15 cellular contexts compared by ENCODE assay signal in genomic region chr3:127679534-127680145, GRCh38. TPM values are rescaled to one million over a fixed set of nuclear protein-coding genes. Genes with fewer than 3 reads are reported as not detected.
DNase-seq lines count a peak whose midpoint lies in the region; ATAC-seq and TF ChIP-seq lines count a peak whose summit lies in the region.
"Had no signal": no experiment of that assay in that cellular context is flagged by ENCODE, and none has a peak within 500 bp of the region (broad histone marks: within the 10 kb centered on the region; RNA-seq: fewer than 3 reads in every experiment).

No MANE protein-coding gene starts in this region.

- H2AFZ ChIP-seq in IMR-90 (replicated peaks; ENCODE audit: low read length, poor library complexity) (no peak overlapping the region), Karpas-422 (ENCODE audit: low read length) (no peak overlapping the region)

- H3K4me3 ChIP-seq in IMR-90 (ENCODE audit: insufficient read depth, low read depth, low read length), result no peak overlapping the region
- no peak overlapping the region for H3K4me3 ChIP-seq in endodermal cell (ENCODE audit: low read length)
- peak overlapping the region; percentile 79 to 93 for H3K4me3 ChIP-seq in neutrophil (ENCODE audit: low read depth in 1 of 2, low read length in 1 of 2)
- H3K4me3 ChIP-seq in Karpas-422 (ENCODE audit: low read length), result no peak overlapping the region
- H3K4me3 ChIP-seq: BLaER1 treated with 17β-estradiol and CSF1 and Interleukin-3, amounts not matched to agents 10 nM and 100 nM; esophagus squamous epithelium had no signal

- H3K79me1 ChIP-seq in IMR-90 (ENCODE audit: low read depth in 1 of 2, low read length in 2 of 2), result peaks cover 4 to 5% of the 10 kb centered on the region in 2 experiments

- H3K4ac ChIP-seq in IMR-90 (ENCODE audit: low read depth, low read length), result no peak overlapping the region

- no peak overlapping the region for H3K27ac Mint-ChIP-seq in endodermal cell

- no peak overlapping the region for H3K4me3 Mint-ChIP-seq in endodermal cell
- H3K4me3 Mint-ChIP-seq: central memory CD8-positive, alpha-beta T cell had no signal

- no peak overlapping the region for H4K91ac ChIP-seq in IMR-90 (ENCODE audit: insufficient read depth, low read depth, low read length)

- no peaks in the 10 kb centered on the region for H3K79me2 ChIP-seq in Karpas-422 (ENCODE audit: low read length)

- H2AK9ac ChIP-seq in IMR-90 (replicated peaks; ENCODE audit: low read depth, low read length, poor library complexity), result no peak overlapping the region

- in situ Hi-C loops in IMR-90 (cut with MboI; ENCODE audit: low sequenced_read_pairs), result no loop called here

- POLR2A ChIA-PET in IMR-90 (lab: Charles Lee; ENCODE audit: unreplicated experiment), result no interaction called here

- no peak overlapping the region for H3K56ac ChIP-seq in IMR-90 (ENCODE audit: extremely low read depth, insufficient read depth, low read length)

- no peaks in the 10 kb centered on the region for H3K4me1 ChIP-seq in IMR-90 (ENCODE audit: control insufficient read depth, insufficient read depth, low read length)
- H3K4me1 ChIP-seq in endodermal cell (ENCODE audit: control insufficient read depth, insufficient read depth, low read length), result no peaks in the 10 kb centered on the region
- peaks cover 100% of the 10 kb centered on the region in 2 experiments for H3K4me1 ChIP-seq in neutrophil (ENCODE audit: control insufficient read depth in 1 of 2, insufficient read depth in 1 of 2, low read depth in 1 of 2, low read length in 1 of 2)
- peaks cover 49% of the 10 kb centered on the region for H3K4me1 ChIP-seq in Karpas-422 (ENCODE audit: low read length)

- H3K9me1 ChIP-seq in IMR-90 (ENCODE audit: insufficient read depth, low read length), result 0 out of 2 replicates have a peak, but pooled peaks cover 2% of the 10 kb centered on the region

- H3K4me1 Mint-ChIP-seq in endodermal cell, result no peaks in the 10 kb centered on the region

- no peaks in the 10 kb centered on the region for H4K20me1 ChIP-seq in IMR-90 (ENCODE audit: insufficient read depth, low read length)
- H4K20me1 ChIP-seq in Karpas-422 (ENCODE audit: insufficient read depth, low read depth, low read length), result no peaks in the 10 kb centered on the region

- H3K36me3 Mint-ChIP-seq in endodermal cell (ENCODE audit: low read depth), result no peaks in the 10 kb centered on the region

- no peaks in the 10 kb centered on the region for H3K9me3 Mint-ChIP-seq in endodermal cell
- H3K9me3 Mint-ChIP-seq: central memory CD8-positive, alpha-beta T cell had no signal

- no peak for TF ChIP-seq RAD21 in IMR-90 (IDR thresholded peaks at IDR 0.05; ENCODE audit: low read length)

- no peaks in the 10 kb centered on the region for H3K9me3 ChIP-seq in IMR-90 (ENCODE audit: control insufficient read depth, insufficient read depth, low read length)
- H3K9me3 ChIP-seq in endodermal cell (ENCODE audit: control insufficient read depth, low read length), result no peaks in the 10 kb centered on the region
- H3K9me3 ChIP-seq in neutrophil, result no peaks in the 10 kb centered on the region
- no peaks in the 10 kb centered on the region for H3K9me3 ChIP-seq in Karpas-422 (ENCODE audit: low read length)
- H3K9me3 ChIP-seq: esophagus squamous epithelium had no signal

- H3K27me3 ChIP-seq in IMR-90 (ENCODE audit: control insufficient read depth, insufficient read depth, low read length) (no peaks in the 10 kb centered on the region), endodermal cell (ENCODE audit: control insufficient read depth, insufficient read depth, low read length, poor library complexity, severe bottlenecking) (no peaks in the 10 kb centered on the region), neutrophil (no peaks in the 10 kb centered on the region), Karpas-422 (ENCODE audit: low read length) (no peaks in the 10 kb centered on the region)
- H3K27me3 ChIP-seq: BLaER1 treated with 17β-estradiol and CSF1 and Interleukin-3, amounts not matched to agents 10 nM and 100 nM; esophagus squamous epithelium had no signal

- no TSS peak for BruUV-seq in IMR-90 (replicated peaks; lab: Mats Ljungman, UMichigan)

- intact Hi-C loops in IMR-90 (cut with micrococcal nuclease), result no loop called here

- H2BK15ac ChIP-seq in IMR-90 (ENCODE audit: low read depth, low read length), result no peak overlapping the region

- H3K9ac ChIP-seq in IMR-90 (ENCODE audit: low read depth, low read length), result no peak overlapping the region
- H3K9ac ChIP-seq in endodermal cell (ENCODE audit: extremely low read depth, low read length, poor library complexity, severe bottlenecking), result no peak overlapping the region
- no peak overlapping the region for H3K9ac ChIP-seq in Karpas-422 (ENCODE audit: low read length)
- H3K9ac ChIP-seq: BLaER1 treated with 17β-estradiol and CSF1 and Interleukin-3, amounts not matched to agents 10 nM and 100 nM had no signal

- H3K9me2 ChIP-seq in Karpas-422 (replicated peaks; ENCODE audit: insufficient read depth, low read length), result no peaks in the 10 kb centered on the region

- H3K36me3 ChIP-seq in IMR-90 (ENCODE audit: control insufficient read depth, insufficient read depth, low read length), result peaks cover 31% of the 10 kb centered on the region
- H3K36me3 ChIP-seq in endodermal cell (ENCODE audit: control insufficient read depth, insufficient read depth, low read length), result no peaks in the 10 kb centered on the region
- peaks cover 83% of the 10 kb centered on the region for H3K36me3 ChIP-seq in neutrophil
- no peaks in the 10 kb centered on the region; the same call in 1 of the 2 replicates for H3K36me3 ChIP-seq in Karpas-422 (ENCODE audit: insufficient read depth, low read length)

- no peak overlapping the region for H3K14ac ChIP-seq in IMR-90 (replicated peaks; ENCODE audit: low read depth, low read length)

- H2BK120ac ChIP-seq in IMR-90 (ENCODE audit: low read depth, low read length), result no peak overlapping the region

- CTCF ChIA-PET in IMR-90 (lab: Yijun Ruan, JAX), result interaction anchor here (0.6 to 1.3 kb wide), 2 partner anchors 21 to 995 kb away, joined by 3 read pairs; no protein-coding TSS in a partner anchor

- H3K4me2 ChIP-seq in IMR-90 (ENCODE audit: low read depth, low read length), result no peak overlapping the region
- no peak overlapping the region for H3K4me2 ChIP-seq in Karpas-422 (ENCODE audit: low read depth, low read length, poor library complexity, severe bottlenecking)

- dilution Hi-C loops in IMR-90 (cut with HindIII; ENCODE audit: low sequenced_read_pairs, unreplicated experiment), result no loop called here

- no peak for TF ChIP-seq POLR2A in IMR-90 (IDR thresholded peaks at IDR 0.05; ENCODE audit: low read depth, low read length)

- peaks cover 1% of the 10 kb centered on the region for H3K27me3 Mint-ChIP-seq in endodermal cell (ENCODE audit: insufficient read depth)
- H3K27me3 Mint-ChIP-seq: central memory CD8-positive, alpha-beta T cell had no signal

- no peak overlapping the region for H3K23ac ChIP-seq in IMR-90 (ENCODE audit: low read depth, low read length)

- no peak for ATAC-seq in IMR-90 (ENCODE audit: low read depth)

- H4K5ac ChIP-seq in IMR-90 (ENCODE audit: low read depth, low read length), result no peak overlapping the region

- H3K18ac ChIP-seq in IMR-90 (ENCODE audit: low read depth, low read length), result no peak overlapping the region

- peak; percentile 14 for TF ChIP-seq CTCF in AG09319 (IDR thresholded peaks at IDR 0.05; ENCODE audit: low read depth, low read length)
- TF ChIP-seq CTCF in IMR-90 (conservative IDR thresholded peaks at IDR 0.05; ENCODE audit: low read depth, low read length), result peak; percentile 21; the same call in 1 of the 2 replicates
- TF ChIP-seq CTCF in endodermal cell (conservative IDR thresholded peaks at IDR 0.05), result peak; percentile 69
- no peak for TF ChIP-seq CTCF in neutrophil (IDR thresholded peaks at IDR 0.05)

- DNase-seq in AG09319 (ENCODE audit: extremely low read depth, low read depth), result no peak
- no peak for DNase-seq in IMR-90
- peak; percentile 82 for DNase-seq in endodermal cell
- no peak for DNase-seq in GM03348 (ENCODE audit: low spot score)
- DNase-seq in Karpas-422, result no peak
- no peak for DNase-seq in NCI-H2196 treated with DMSO at 0.1 percent for 48 hours (lab: John Stamatoyannopoulos, UW; ENCODE audit: unreplicated experiment)
- DNase-seq in T-helper 2 cell, result no peak
- DNase-seq: esophagus squamous epithelium; NCI-H510A treated with DMSO at 0.1 percent for 48 hours; SHP77; stimulated activated CD4-positive, alpha-beta T cell treated with anti-CD3 and anti-CD28 coated beads, Interleukin-12 subunit alpha, Interleukin-12 subunit beta, amount 100 ng/mL, for 4 hours had no signal

- H2BK5ac ChIP-seq in IMR-90 (ENCODE audit: low read depth, low read length, poor library complexity, severe bottlenecking), result no peak overlapping the region

- H2AK5ac ChIP-seq in IMR-90 (ENCODE audit: low read depth, low read length), result no peak overlapping the region

- H4K8ac ChIP-seq in IMR-90 (ENCODE audit: low read depth in 2 of 2, low read length in 2 of 2), result no peak overlapping the region

- WGBS in IMR-90 (ENCODE audit: extremely low coverage in 2 of 2, insufficient read length in 1 of 2), 2 experiments, result 63% methylated on average over 2 of the region's 21 CpGs; no CpG with 5 or more reads in 1 of the 2 experiments
- 87 to 93% methylated on average over 10 to 21 of the region's 21 CpGs for WGBS in endodermal cell (ENCODE audit: insufficient coverage in 1 of 2, insufficient read length in 1 of 2), 2 experiments

- no peak overlapping the region for H3K27ac ChIP-seq in IMR-90 (ENCODE audit: insufficient read depth, low read length)
- no peak overlapping the region for H3K27ac ChIP-seq in endodermal cell (ENCODE audit: low read depth, low read length)
- H3K27ac ChIP-seq in neutrophil, result peak overlapping the region; percentile 99
- no peak overlapping the region for H3K27ac ChIP-seq in Karpas-422 (ENCODE audit: low read length)
- H3K27ac ChIP-seq: BLaER1 treated with 17β-estradiol and CSF1 and Interleukin-3, amounts not matched to agents 10 nM and 100 nM; esophagus squamous epithelium; VCaP had no signal

- no peak overlapping the region for H2BK20ac ChIP-seq in IMR-90 (ENCODE audit: low read depth, low read length)

RNA-seq across cellular contexts. Expression of gene ABTB1, which starts 6.9 kb away (rescaled TPM):
- total RNA-seq in IMR-90 (2012; rRNA removed) (3.2 and 3.3 TPM in 2 replicates), endodermal cell (10 to 100 TPM; 10.7 to 14.4 TPM)
- 23.0 and 25.3 TPM in 2 replicates for polyA plus RNA-seq in IMR-90 (2012; rRNA removed)
- 18.6 and 29.2 TPM in 2 replicates for polyA plus RNA-seq in IMR-90 (2012; cell fraction: cytosol; rRNA removed)
- polyA plus RNA-seq in IMR-90 (2012; cell fraction: nucleus; rRNA removed; ENCODE audit: low replicate concordance), result 139 and 305 TPM in 2 replicates
- 8.1 TPM for polyA plus RNA-seq in endodermal cell (2013, experiment 1 of 2)
- polyA plus RNA-seq in endodermal cell (2013, experiment 2 of 2), result 6.5 TPM
- total RNA-seq in Karpas-422 (2014; rRNA removed; shearing (Covaris generic); ENCODE audit: low replicate concordance), result 20.1 and 25.5 TPM in 2 replicates

RNA-seq across cellular contexts. Expression of gene PODXL2, which starts 50.7 kb away (rescaled TPM):
- 1.6 and 1.7 TPM in 2 replicates for total RNA-seq in IMR-90 (2012; rRNA removed)
- 5.4 and 5.8 TPM in 2 replicates for polyA plus RNA-seq in IMR-90 (2012; rRNA removed)
- 2.9 and 6.6 TPM in 2 replicates for polyA plus RNA-seq in IMR-90 (2012; cell fraction: cytosol; rRNA removed)
- polyA plus RNA-seq in IMR-90 (2012; cell fraction: nucleus; rRNA removed; ENCODE audit: low replicate concordance), result 2.4 and 3.5 TPM in 2 replicates
- 10 to 100 TPM; 11.8 to 16.5 TPM for total RNA-seq in endodermal cell
- polyA plus RNA-seq in endodermal cell (2013, experiment 1 of 2), result 49.2 TPM
- 46.8 TPM for polyA plus RNA-seq in endodermal cell (2013, experiment 2 of 2)
- total RNA-seq in Karpas-422 (2014; rRNA removed; shearing (Covaris generic); ENCODE audit: low replicate concordance), result 30.9 and 62.1 TPM in 2 replicates

Comparison
In these comparisons a context has a peak if more than half of its experiments do, and no peak if none do; other contexts are left out.
1. H3K4me3 ChIP-seq: peak in neutrophil (2 of 2); none in IMR-90 (single experiment), endodermal cell (single experiment) and Karpas-422 (single experiment).